1 cellular context compared by ENCODE assay signal in the genomic region with DNA sequence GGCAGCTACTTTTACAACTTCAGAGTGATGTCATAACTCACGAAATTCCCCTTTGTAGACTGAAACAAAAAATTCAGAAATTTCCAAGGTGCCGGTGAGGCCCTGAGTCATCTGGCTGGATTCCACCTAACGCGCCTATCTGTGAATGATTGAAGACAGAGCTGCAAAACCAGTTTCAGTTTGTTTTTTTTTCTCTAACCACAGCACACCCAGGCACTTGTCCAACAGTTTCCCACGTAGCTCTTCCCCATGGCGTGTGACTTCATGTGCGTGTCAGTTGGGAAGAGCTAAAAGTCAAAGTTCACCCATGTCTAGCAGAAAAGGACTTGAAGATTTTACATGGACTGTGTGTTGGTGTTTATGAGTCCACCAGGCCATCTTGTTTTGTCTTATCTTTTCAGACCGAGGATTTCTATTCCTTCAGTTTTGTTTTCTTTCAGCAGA.
TF ChIP-seq lines count a peak whose summit lies in the region.

No MANE protein-coding gene starts in this region.

TF ChIP-seq in GM23338, 12 proteins besides CTCF, POLR2A, EP300 and RAD21 (continued from another document):
- TF ChIP-seq, protein P1, sequence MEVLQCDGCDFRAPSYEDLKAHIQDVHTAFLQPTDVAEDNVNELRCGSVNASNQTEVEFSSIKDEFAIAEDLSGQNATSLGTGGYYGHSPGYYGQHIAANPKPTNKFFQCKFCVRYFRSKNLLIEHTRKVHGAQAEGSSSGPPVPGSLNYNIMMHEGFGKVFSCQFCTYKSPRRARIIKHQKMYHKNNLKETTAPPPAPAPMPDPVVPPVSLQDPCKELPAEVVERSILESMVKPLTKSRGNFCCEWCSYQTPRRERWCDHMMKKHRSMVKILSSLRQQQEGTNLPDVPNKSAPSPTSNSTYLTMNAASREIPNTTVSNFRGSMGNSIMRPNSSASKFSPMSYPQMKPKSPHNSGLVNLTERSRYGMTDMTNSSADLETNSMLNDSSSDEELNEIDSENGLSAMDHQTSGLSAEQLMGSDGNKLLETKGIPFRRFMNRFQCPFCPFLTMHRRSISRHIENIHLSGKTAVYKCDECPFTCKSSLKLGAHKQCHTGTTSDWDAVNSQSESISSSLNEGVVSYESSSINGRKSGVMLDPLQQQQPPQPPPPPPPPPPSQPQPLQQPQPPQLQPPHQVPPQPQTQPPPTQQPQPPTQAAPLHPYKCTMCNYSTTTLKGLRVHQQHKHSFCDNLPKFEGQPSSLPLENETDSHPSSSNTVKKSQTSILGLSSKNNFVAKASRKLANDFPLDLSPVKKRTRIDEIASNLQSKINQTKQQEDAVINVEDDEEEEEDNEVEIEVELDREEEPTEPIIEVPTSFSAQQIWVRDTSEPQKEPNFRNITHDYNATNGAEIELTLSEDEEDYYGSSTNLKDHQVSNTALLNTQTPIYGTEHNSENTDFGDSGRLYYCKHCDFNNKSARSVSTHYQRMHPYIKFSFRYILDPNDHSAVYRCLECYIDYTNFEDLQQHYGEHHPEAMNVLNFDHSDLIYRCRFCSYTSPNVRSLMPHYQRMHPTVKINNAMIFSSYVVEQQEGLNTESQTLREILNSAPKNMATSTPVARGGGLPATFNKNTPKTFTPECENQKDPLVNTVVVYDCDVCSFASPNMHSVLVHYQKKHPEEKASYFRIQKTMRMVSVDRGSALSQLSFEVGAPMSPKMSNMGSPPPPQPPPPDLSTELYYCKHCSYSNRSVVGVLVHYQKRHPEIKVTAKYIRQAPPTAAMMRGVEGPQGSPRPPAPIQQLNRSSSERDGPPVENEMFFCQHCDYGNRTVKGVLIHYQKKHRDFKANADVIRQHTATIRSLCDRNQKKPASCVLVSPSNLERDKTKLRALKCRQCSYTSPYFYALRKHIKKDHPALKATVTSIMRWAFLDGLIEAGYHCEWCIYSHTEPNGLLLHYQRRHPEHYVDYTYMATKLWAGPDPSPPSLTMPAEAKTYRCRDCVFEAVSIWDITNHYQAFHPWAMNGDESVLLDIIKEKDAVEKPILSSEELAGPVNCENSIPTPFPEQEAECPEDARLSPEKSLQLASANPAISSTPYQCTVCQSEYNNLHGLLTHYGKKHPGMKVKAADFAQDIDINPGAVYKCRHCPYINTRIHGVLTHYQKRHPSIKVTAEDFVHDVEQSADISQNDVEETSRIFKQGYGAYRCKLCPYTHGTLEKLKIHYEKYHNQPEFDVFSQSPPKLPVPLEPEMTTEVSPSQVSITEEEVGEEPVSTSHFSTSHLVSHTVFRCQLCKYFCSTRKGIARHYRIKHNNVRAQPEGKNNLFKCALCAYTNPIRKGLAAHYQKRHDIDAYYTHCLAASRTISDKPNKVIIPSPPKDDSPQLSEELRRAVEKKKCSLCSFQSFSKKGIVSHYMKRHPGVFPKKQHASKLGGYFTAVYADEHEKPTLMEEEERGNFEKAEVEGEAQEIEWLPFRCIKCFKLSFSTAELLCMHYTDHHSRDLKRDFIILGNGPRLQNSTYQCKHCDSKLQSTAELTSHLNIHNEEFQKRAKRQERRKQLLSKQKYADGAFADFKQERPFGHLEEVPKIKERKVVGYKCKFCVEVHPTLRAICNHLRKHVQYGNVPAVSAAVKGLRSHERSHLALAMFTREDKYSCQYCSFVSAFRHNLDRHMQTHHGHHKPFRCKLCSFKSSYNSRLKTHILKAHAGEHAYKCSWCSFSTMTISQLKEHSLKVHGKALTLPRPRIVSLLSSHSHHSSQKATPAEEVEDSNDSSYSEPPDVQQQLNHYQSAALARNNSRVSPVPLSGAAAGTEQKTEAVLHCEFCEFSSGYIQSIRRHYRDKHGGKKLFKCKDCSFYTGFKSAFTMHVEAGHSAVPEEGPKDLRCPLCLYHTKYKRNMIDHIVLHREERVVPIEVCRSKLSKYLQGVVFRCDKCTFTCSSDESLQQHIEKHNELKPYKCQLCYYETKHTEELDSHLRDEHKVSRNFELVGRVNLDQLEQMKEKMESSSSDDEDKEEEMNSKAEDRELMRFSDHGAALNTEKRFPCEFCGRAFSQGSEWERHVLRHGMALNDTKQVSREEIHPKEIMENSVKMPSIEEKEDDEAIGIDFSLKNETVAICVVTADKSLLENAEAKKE (CRISPR knock-in tag; IDR thresholded peaks at IDR 0.05): no peak
TF ChIP-seq in GM23338: peak in this region for 0.
